Comparison of ENCODE assay signal across 1 cellular context in the genomic region with DNA sequence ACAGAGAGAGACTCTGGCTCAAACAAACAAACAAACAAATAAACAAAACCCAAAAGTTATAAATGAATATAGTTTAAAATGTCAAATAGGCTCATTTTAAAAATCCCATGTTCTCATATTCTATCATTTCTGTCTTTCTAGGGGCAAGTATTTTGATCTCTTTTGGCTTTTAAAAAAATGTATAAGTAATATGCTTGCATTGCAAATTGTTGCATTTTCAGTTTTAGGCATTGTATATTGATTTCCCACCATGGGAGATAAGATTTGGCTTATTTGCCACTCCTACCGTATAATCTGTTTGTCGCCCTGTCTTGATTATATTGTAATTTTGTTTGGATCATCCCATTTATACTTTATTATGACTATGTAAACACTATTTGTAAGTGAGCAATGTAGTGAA.
TF ChIP-seq lines count a peak whose summit lies in the region.

No MANE protein-coding gene starts in this region.

TF ChIP-seq in HepG2, 621 proteins besides CTCF, POLR2A, EP300 and RAD21:
- TF ChIP-seq, protein P1, sequence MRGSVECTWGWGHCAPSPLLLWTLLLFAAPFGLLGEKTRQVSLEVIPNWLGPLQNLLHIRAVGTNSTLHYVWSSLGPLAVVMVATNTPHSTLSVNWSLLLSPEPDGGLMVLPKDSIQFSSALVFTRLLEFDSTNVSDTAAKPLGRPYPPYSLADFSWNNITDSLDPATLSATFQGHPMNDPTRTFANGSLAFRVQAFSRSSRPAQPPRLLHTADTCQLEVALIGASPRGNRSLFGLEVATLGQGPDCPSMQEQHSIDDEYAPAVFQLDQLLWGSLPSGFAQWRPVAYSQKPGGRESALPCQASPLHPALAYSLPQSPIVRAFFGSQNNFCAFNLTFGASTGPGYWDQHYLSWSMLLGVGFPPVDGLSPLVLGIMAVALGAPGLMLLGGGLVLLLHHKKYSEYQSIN (CRISPR knock-in tag; IDR thresholded peaks at IDR 0.05; ENCODE audit: borderline replicate concordance): no peak
- TF ChIP-seq RORA (CRISPR knock-in tag; IDR thresholded peaks at IDR 0.05) (no peak), MAFK (conservative IDR thresholded peaks at IDR 0.05 in 1 of 2, IDR thresholded peaks at IDR 0.05 in 1 of 2; ENCODE audit: low read length in 2 of 2) (peak; percentile 35 to 53; a peak in 3 of 4 replicates), HDAC6 (IDR thresholded peaks at IDR 0.05; ENCODE audit: low read depth, low read length) (no peak), SALL1 (CRISPR knock-in tag; IDR thresholded peaks at IDR 0.05) (no peak), EED (CRISPR knock-in tag; IDR thresholded peaks at IDR 0.05) (no peak)
- TF ChIP-seq, protein P2, sequence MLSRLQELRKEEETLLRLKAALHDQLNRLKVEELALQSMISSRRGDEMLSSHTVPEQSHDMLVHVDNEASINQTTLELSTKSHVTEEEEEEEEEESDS (CRISPR knock-in tag; IDR thresholded peaks at IDR 0.05; ENCODE audit: borderline replicate concordance): no peak
TF ChIP-seq in HepG2: peak in this region for 1.
